28 cellular contexts compared by ENCODE assay signal in the genomic region with DNA sequence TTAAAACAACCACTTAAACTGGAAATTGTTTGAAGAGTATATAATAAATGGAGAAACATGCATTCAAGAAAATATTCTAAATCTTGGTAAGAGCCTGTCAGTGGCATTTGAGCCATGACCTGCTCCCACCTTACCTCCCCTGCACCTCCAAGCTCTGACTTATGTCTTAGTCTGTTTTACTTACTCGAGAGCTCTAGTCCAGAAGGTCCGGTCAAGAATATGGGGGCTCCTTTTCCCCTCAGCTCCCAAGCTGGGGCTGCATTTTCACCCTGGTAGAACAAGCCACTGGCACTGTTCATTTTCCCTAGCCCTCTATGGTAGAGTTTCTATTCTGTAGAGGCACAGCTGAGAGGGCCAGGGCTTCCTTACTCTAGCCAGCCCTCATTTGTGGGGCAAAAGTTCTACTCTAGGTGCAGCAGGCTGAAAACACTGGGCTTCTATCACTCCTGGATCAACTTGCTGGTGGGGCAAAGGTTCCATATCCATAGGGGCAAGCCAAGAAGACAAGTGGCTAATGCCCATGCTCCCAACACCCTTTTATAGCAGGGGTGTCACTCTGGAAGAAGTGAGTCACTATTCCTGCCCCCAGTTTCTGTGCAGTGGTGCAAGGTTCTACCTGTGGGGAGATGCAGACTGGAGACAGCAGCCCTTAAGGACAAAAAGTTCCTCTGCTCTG. TPM values are rescaled to one million over a fixed set of nuclear protein-coding genes. Genes with fewer than 3 reads are reported as not detected.
DNase-seq lines count a peak whose midpoint lies in the region; ATAC-seq and TF ChIP-seq lines count a peak whose summit lies in the region.
"Had no signal": no experiment of that assay in that cellular context is flagged by ENCODE, and none has a peak within 500 bp of the region (broad histone marks: within the 10 kb centered on the region; RNA-seq: fewer than 3 reads in every experiment).

No MANE protein-coding gene starts in this region.

- WGBS in right lobe of liver (ENCODE audit: insufficient coverage, low coverage, low lambda C conversion rate, missing lambda C conversion rate), result no CpG with 5 or more reads among the region's 2 CpGs

- no peak for TF ChIP-seq CTCF in NB4 (IDR thresholded peaks at IDR 0.05; ENCODE audit: low read depth, low read length)
- no peak for TF ChIP-seq CTCF in right lobe of liver (IDR thresholded peaks at IDR 0.05)

- no peak overlapping the region for H3K9ac ChIP-seq in subcutaneous abdominal adipose tissue (ENCODE audit: low read length in 5 of 5)
- H3K9ac ChIP-seq: neural progenitor cell had no signal

- H3K27ac ChIP-seq in right lobe of liver, result peak overlapping the region in 2 of 3 donors; percentile 42 to 62
- H3K27ac ChIP-seq in subcutaneous abdominal adipose tissue (ENCODE audit: low read depth, low read length), result peak overlapping the region; percentile 79
- H3K27ac ChIP-seq: brain microvascular endothelial cell, C4-2B, neural progenitor cell, RWPE1, sigmoid colon, SK-N-MC had no signal

- POLR2A ChIA-PET in T-cell (lab: Charles Lee), result interaction anchor here in 1 of 2 donors (0.5 kb wide), 1 partner anchor 22 kb away, joined by 3 read pairs; no protein-coding TSS in a partner anchor

- peaks cover 30% of the 10 kb centered on the region for H3K4me1 Mint-ChIP-seq in T-helper 2 cell treated with Interferon-gamma antibody and Interleukin-4, amounts not matched to agents 5 μg/mL and 100 μg/mL, for 36 hours (ENCODE audit: low read depth)
- H3K4me1 Mint-ChIP-seq in T-cell, result peaks cover 0 to 14% (median 0%) of the 10 kb centered on the region in 3 donors
- H3K4me1 Mint-ChIP-seq: neural progenitor cell had no signal

- H3K4me3 ChIP-seq in NB4 (ENCODE audit: low read depth, low read length), result no peak overlapping the region
- no peak overlapping the region for H3K4me3 ChIP-seq in right lobe of liver
- H3K4me3 ChIP-seq in subcutaneous abdominal adipose tissue (ENCODE audit: low read depth in 1 of 5, low read length in 5 of 5), result no peak overlapping the region
- H3K4me3 ChIP-seq: neural progenitor cell, sigmoid colon, SK-N-MC had no signal

- CTCF ChIA-PET in T-cell (lab: Charles Lee), result interaction anchor here in 1 of 2 donors (0.5 kb wide), 1 partner anchor 8 kb away, joined by 4 read pairs; no protein-coding TSS in a partner anchor

- H3K27ac Mint-ChIP-seq in T-helper 2 cell treated with Interferon-gamma antibody and Interleukin-4, amounts not matched to agents 5 μg/mL and 100 μg/mL, for 36 hours, result no peak overlapping the region
- H3K27ac Mint-ChIP-seq in T-cell, result no peak overlapping the region
- H3K27ac Mint-ChIP-seq: activated naive CD4-positive, alpha-beta T cell treated with anti-CD3 and anti-CD28 coated beads for 36 hours; neural progenitor cell; type B pancreatic cell had no signal

- H3K4me1 ChIP-seq in right lobe of liver, result peaks cover 0 to 10% (median 4%) of the 10 kb centered on the region in 4 donors
- peaks cover 3 to 36% (median 34%) of the 10 kb centered on the region in 5 donors for H3K4me1 ChIP-seq in subcutaneous abdominal adipose tissue (ENCODE audit: control insufficient read depth in 5 of 5, insufficient read depth in 5 of 5, low read length in 5 of 5)
- H3K4me1 ChIP-seq: neural progenitor cell had no signal

- TF ChIP-seq POLR2A in NB4 (IDR thresholded peaks at IDR 0.05; ENCODE audit: extremely low read depth, insufficient read length), result no peak
- peak; percentile 20 for TF ChIP-seq POLR2A in right lobe of liver (IDR thresholded peaks at IDR 0.05)

- ATAC-seq in right lobe of liver (peak; percentile 30 to 60 (median 53)), T-cell (replicated peaks in 1 of 4) (no peak), GM21576 (IDR thresholded peaks at IDR 0.05; ENCODE audit: unreplicated experiment) (no peak)
- ATAC-seq: HCT116 had no signal

- H3K27me3 ChIP-seq in right lobe of liver (no peaks in the 10 kb centered on the region), subcutaneous abdominal adipose tissue (ENCODE audit: control insufficient read depth in 5 of 5, insufficient read depth in 4 of 5, low read length in 5 of 5) (no peaks in the 10 kb centered on the region)
- H3K27me3 ChIP-seq: brain microvascular endothelial cell, neural progenitor cell, sigmoid colon had no signal

- H3K9me3 ChIP-seq in right lobe of liver (no peaks in the 10 kb centered on the region), subcutaneous abdominal adipose tissue (ENCODE audit: control insufficient read depth in 5 of 5, low read length in 5 of 5) (peaks cover 0 to 2% (median 0%) of the 10 kb centered on the region in 5 donors)

- intact Hi-C loops in right lobe of liver (cut with DNase I), result no loop called here

- peak overlapping the region; percentile 35 for H3K4me3 Mint-ChIP-seq in T-helper 2 cell treated with Interferon-gamma antibody and Interleukin-4, amounts not matched to agents 5 μg/mL and 100 μg/mL, for 36 hours
- H3K4me3 Mint-ChIP-seq in T-cell, result no peak overlapping the region
- H3K4me3 Mint-ChIP-seq: activated naive CD4-positive, alpha-beta T cell treated with anti-CD3 and anti-CD28 coated beads for 36 hours; neural progenitor cell; type B pancreatic cell had no signal

- peaks cover 21% of the 10 kb centered on the region for H3K9me3 Mint-ChIP-seq in T-helper 2 cell treated with Interferon-gamma antibody and Interleukin-4, amounts not matched to agents 5 μg/mL and 100 μg/mL, for 36 hours
- H3K9me3 Mint-ChIP-seq in T-cell, result peaks cover 2 to 11% (median 5%) of the 10 kb centered on the region in 3 donors

- H3K36me3 Mint-ChIP-seq in T-helper 2 cell treated with Interferon-gamma antibody and Interleukin-4, amounts not matched to agents 5 μg/mL and 100 μg/mL, for 36 hours (ENCODE audit: low read depth), result peaks cover 24% of the 10 kb centered on the region
- H3K36me3 Mint-ChIP-seq in T-cell, result peaks cover 20% of the 10 kb centered on the region
- H3K36me3 Mint-ChIP-seq: type B pancreatic cell had no signal

- no peak for DNase-seq in T-helper 2 cell treated with Interferon-gamma antibody and Interleukin-4, amounts not matched to agents 5 μg/mL and 100 μg/mL, for 36 hours (ENCODE audit: low spot score)
- no peak for DNase-seq in T-helper 2 cell
- peak; percentile 38 for DNase-seq in NB4 (ENCODE audit: low read depth)
- DNase-seq in right lobe of liver, result no peak
- DNase-seq in NCI-H2029 (lab: John Stamatoyannopoulos, UW), result no peak
- DNase-seq in T-cell, result no peak
- DNase-seq: 8988T; activated CD4-positive, alpha-beta T cell treated with anti-CD3 and anti-CD28 coated beads, Interleukin-2, amount 50 U/mL, for 48 hours; activated naive CD4-positive, alpha-beta T cell treated with anti-CD3 and anti-CD28 coated beads for 36 hours; amniotic stem cell; brain microvascular endothelial cell; DMS79; foreskin melanocyte; kidney glomerular epithelial cell; mesendoderm; NCI-H1092 treated with DMSO at 0.1 percent for 48 hours; NCI-H187; NCI-H510A treated with DMSO at 0.1 percent for 48 hours; sigmoid colon; stimulated activated CD4-positive, alpha-beta T cell treated with anti-CD3 and anti-CD28 coated beads, Interleukin-4, amount 100 ng/mL, for 24 hours had no signal

- H3K36me3 ChIP-seq in right lobe of liver (no peaks in the 10 kb centered on the region), subcutaneous abdominal adipose tissue (ENCODE audit: control insufficient read depth in 5 of 5, insufficient read depth in 5 of 5, low read length in 5 of 5) (no peaks in the 10 kb centered on the region)
- H3K36me3 ChIP-seq: brain microvascular endothelial cell, sigmoid colon had no signal

- H3K27me3 Mint-ChIP-seq in T-helper 2 cell treated with Interferon-gamma antibody and Interleukin-4, amounts not matched to agents 5 μg/mL and 100 μg/mL, for 36 hours (ENCODE audit: low read depth), result no peaks in the 10 kb centered on the region
- no peaks in the 10 kb centered on the region for H3K27me3 Mint-ChIP-seq in T-cell
- H3K27me3 Mint-ChIP-seq: type B pancreatic cell had no signal

RNA-seq across cellular contexts. Expression of gene ZNF438, which starts 40.6 kb away (rescaled TPM):
- total RNA-seq in right lobe of liver (1 to 10 TPM; 2.5 to 5.2 (median 3.3) TPM), T-cell (1 to 10 TPM; 2.7 to 3.6 (median 3.4) TPM)

Comparison
In these comparisons a context has a peak if more than half of its experiments do, and no peak if none do; other contexts are left out.
1. ATAC-seq: peak in right lobe of liver (4 of 4); none in T-cell (0 of 4) and GM21576 (single experiment).